ENCODE assay signal across 11 cellular contexts in genomic region chr9:15249042-15249818, GRCh38. TPM values are rescaled to one million over a fixed set of nuclear protein-coding genes. Genes with fewer than 3 reads are reported as not detected.
DNase-seq lines count a peak whose midpoint lies in the region; ATAC-seq and TF ChIP-seq lines count a peak whose summit lies in the region.
"Had no signal": no experiment of that assay in that cellular context is flagged by ENCODE, and none has a peak within 500 bp of the region (broad histone marks: within the 10 kb centered on the region; RNA-seq: fewer than 3 reads in every experiment).

No MANE protein-coding gene starts in this region.

- H3K4me3 Mint-ChIP-seq in brain = peak overlapping the region in 4 of 5 experiments; percentile 52 to 83 (median 69)
- H3K4me3 Mint-ChIP-seq in activated naive CD4-positive, alpha-beta T cell treated with anti-CD3 and anti-CD28 coated beads for 36 hours = no peak overlapping the region

- H3K27ac Mint-ChIP-seq in brain = peak overlapping the region in 3 of 5 experiments; percentile 19 to 83 (median 57)
- H3K27ac Mint-ChIP-seq in activated naive CD4-positive, alpha-beta T cell treated with anti-CD3 and anti-CD28 coated beads for 36 hours = no peak overlapping the region

- intact Hi-C loops in uterus (cut with DNase I; ENCODE audit: low total_unique reads) = no loop called here
- intact Hi-C loops in activated naive CD4-positive, alpha-beta T cell treated with anti-CD3 and anti-CD28 coated beads for 36 hours (cut with micrococcal nuclease) = no loop called here

- no peaks in the 10 kb centered on the region for H3K9me3 Mint-ChIP-seq in brain
- H3K9me3 Mint-ChIP-seq in activated naive CD4-positive, alpha-beta T cell treated with anti-CD3 and anti-CD28 coated beads for 36 hours = peaks cover 2% of the 10 kb centered on the region

- H3K36me3 ChIP-seq in uterus = no peaks in the 10 kb centered on the region
- H3K36me3 ChIP-seq: spleen had no signal

- H3K27ac ChIP-seq in uterus = peak overlapping the region; percentile 25 to 30
- H3K27ac ChIP-seq: 22Rv1 had no signal

- CTCF ChIA-PET in activated naive CD4-positive, alpha-beta T cell treated with anti-CD3 and anti-CD28 coated beads for 36 hours (lab: Charles Lee) = interaction anchor here (1.2 kb wide), 1 partner anchor 166 kb away, joined by 3 read pairs; no protein-coding TSS in a partner anchor

- peaks cover 25% of the 10 kb centered on the region for H3K4me1 Mint-ChIP-seq in brain
- peaks cover 41% of the 10 kb centered on the region for H3K4me1 Mint-ChIP-seq in activated naive CD4-positive, alpha-beta T cell treated with anti-CD3 and anti-CD28 coated beads for 36 hours (ENCODE audit: low read depth)

- H3K4me3 ChIP-seq in uterus = no peak overlapping the region
- H3K4me3 ChIP-seq: spleen had no signal

- DNase-seq in DMS 273 (lab: John Stamatoyannopoulos, UW; ENCODE audit: unreplicated experiment) (peak; percentile 13), DMS 273 treated with DMSO at 0.1 percent for 48 hours (lab: John Stamatoyannopoulos, UW) (no peak), iPS-NIHi11 (ENCODE audit: low spot score) (peak; percentile 26), uterus (no peak)
- no peak for DNase-seq in activated naive CD4-positive, alpha-beta T cell treated with anti-CD3 and anti-CD28 coated beads for 36 hours
- no peak for DNase-seq in NK-92 treated with Interleukin-12 subunit alpha and Interleukin-12 subunit beta, amount 100 ng/mL, for 24 hours (lab: John Stamatoyannopoulos, UW)
- DNase-seq: spleen, T1000 had no signal

- no peak for ATAC-seq in GM21390 (IDR thresholded peaks at IDR 0.05; ENCODE audit: unreplicated experiment)

- H3K36me3 Mint-ChIP-seq in brain = no peaks in the 10 kb centered on the region
- peaks cover 15% of the 10 kb centered on the region for H3K36me3 Mint-ChIP-seq in activated naive CD4-positive, alpha-beta T cell treated with anti-CD3 and anti-CD28 coated beads for 36 hours (ENCODE audit: low read depth)

- TF ChIP-seq POLR2A in uterus (IDR thresholded peaks at IDR 0.05) = no peak

- H3K27me3 ChIP-seq in uterus = no peaks in the 10 kb centered on the region
- H3K27me3 ChIP-seq: spleen had no signal

- H3K4me1 ChIP-seq in uterus = no peaks in the 10 kb centered on the region

- peaks cover 4% of the 10 kb centered on the region for H3K27me3 Mint-ChIP-seq in brain
- no peaks in the 10 kb centered on the region for H3K27me3 Mint-ChIP-seq in activated naive CD4-positive, alpha-beta T cell treated with anti-CD3 and anti-CD28 coated beads for 36 hours (ENCODE audit: low read depth)

- no peaks in the 10 kb centered on the region for H3K9me3 ChIP-seq in uterus
- H3K9me3 ChIP-seq: spleen had no signal

- TF ChIP-seq CTCF in brain (conservative IDR thresholded peaks at IDR 0.05) (no peak), uterus (IDR thresholded peaks at IDR 0.05) (no peak)

RNA-seq across cellular contexts. Expression of gene TTC39B, which starts 57.8 kb away (rescaled TPM):
- polyA plus RNA-seq in brain (ENCODE audit: insufficient read depth, low read depth, low replicate concordance) = 2.9 TPM
- total RNA-seq in uterus = 10 to 100 TPM; 14.1 to 21.9 (median 19.6) TPM
- total RNA-seq in activated naive CD4-positive, alpha-beta T cell treated with anti-CD3 and anti-CD28 coated beads for 36 hours = 10 to 100 TPM; 43.9 to 46.4 TPM

Comparison
In these comparisons a context has a peak if more than half of its experiments do, and no peak if none do; other contexts are left out.
1. DNase-seq: peak in DMS 273 (single experiment) and iPS-NIHi11 (single experiment); none in DMS 273 treated with DMSO at 0.1 percent for 48 hours (single experiment), uterus (0 of 2), activated naive CD4-positive, alpha-beta T cell treated with anti-CD3 and anti-CD28 coated beads for 36 hours (single experiment) and NK-92 treated with Interleukin-12 subunit alpha and Interleukin-12 subunit beta, amount 100 ng/mL, for 24 hours (single experiment).